In the genomic region with DNA sequence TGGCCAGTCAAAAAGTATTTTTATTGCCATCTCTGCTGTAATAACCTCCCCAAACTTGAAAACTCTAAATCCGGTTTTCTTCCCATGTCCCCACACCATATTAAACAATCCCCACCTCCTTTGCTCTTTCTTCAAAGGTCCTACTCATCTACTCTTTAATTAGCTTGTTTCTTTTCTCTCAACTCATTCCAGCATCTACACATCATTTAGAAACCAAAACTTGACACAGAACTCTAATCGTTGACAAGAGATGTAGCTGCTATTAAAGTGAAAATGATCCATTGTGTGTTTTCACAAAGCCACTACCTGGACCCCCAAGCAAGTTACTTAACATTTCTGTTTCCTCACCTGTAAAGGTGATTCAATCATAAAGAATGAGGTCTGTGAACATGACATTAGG, we compare ENCODE assay signal across 24 cellular contexts.
DNase-seq lines count a peak whose midpoint lies in the region; ATAC-seq and TF ChIP-seq lines count a peak whose summit lies in the region.
"Had no signal": no experiment of that assay in that cellular context is flagged by ENCODE, and none has a peak within 500 bp of the region (broad histone marks: within the 10 kb centered on the region; RNA-seq: fewer than 3 reads in every experiment).

No MANE protein-coding gene starts in this region.

- H3K27me3 ChIP-seq in left ventricle myocardium inferior (ENCODE audit: low read depth): no peaks in the 10 kb centered on the region
- peaks cover 0 to 4% (median 0%) of the 10 kb centered on the region in 4 donors for H3K27me3 ChIP-seq in esophagus squamous epithelium
- no peaks in the 10 kb centered on the region for H3K27me3 ChIP-seq in vagina

- H3K4me1 ChIP-seq in left ventricle myocardium inferior: peaks cover 33% of the 10 kb centered on the region
- H3K4me1 ChIP-seq in esophagus squamous epithelium: peaks cover 0 to 41% (median 16%) of the 10 kb centered on the region in 3 donors
- peaks cover 57% of the 10 kb centered on the region for H3K4me1 ChIP-seq in vagina
- H3K4me1 ChIP-seq: A549 had no signal

- intact Hi-C loops in left ventricle myocardium inferior (cut with micrococcal nuclease) (no loop called here), left ventricle myocardium superior (cut with micrococcal nuclease) (no loop called here), esophagus squamous epithelium (cut with DNase I) (no loop called here), vagina (cut with DNase I) (no loop called here)

- H3K27ac ChIP-seq in left ventricle myocardium inferior (replicated peaks) (peak overlapping the region; percentile 74), esophagus squamous epithelium (peak overlapping the region; percentile 14 to 82 (median 71)), vagina (peak overlapping the region; percentile 73)
- H3K27ac ChIP-seq: A549 had no signal

- H3K9me3 ChIP-seq in left ventricle myocardium inferior (replicated peaks) (no peaks in the 10 kb centered on the region), esophagus squamous epithelium (no peaks in the 10 kb centered on the region), vagina (no peaks in the 10 kb centered on the region)
- H3K9me3 ChIP-seq: A549 had no signal

- ATAC-seq in left ventricle myocardium superior (no peak), HG02973 (IDR thresholded peaks at IDR 0.05; ENCODE audit: unreplicated experiment) (peak; percentile 59), HG03469 (IDR thresholded peaks at IDR 0.05; ENCODE audit: unreplicated experiment) (no peak)
- ATAC-seq: A549; activated CD4-positive, alpha-beta T cell treated with anti-CD3 and anti-CD28 coated beads for 36 hours; esophagus mucosa; K562; natural killer cell; PC-3 had no signal

- no peak for DNase-seq in left ventricle myocardium inferior
- no peak for DNase-seq in left ventricle myocardium superior
- DNase-seq in esophagus squamous epithelium (lab: John Stamatoyannopoulos, UW): no peak
- DNase-seq in vagina (ENCODE audit: extremely low spot score in 2 of 2): no peak
- no peak for DNase-seq in HT-29 (ENCODE audit: low spot score)
- no peak for DNase-seq in ureter (ENCODE audit: low spot score)
- DNase-seq: activated CD4-positive, alpha-beta T cell treated with anti-CD3 and anti-CD28 coated beads for 36 hours; activated T-cell treated with anti-CD3 and anti-CD28 coated beads, Interleukin-2, amount 50 U/mL, for 72 hours; cerebellar nuclear complex; COR-L47; DND-41; effector CD8-positive, alpha-beta T cell; kidney glomerular epithelial cell; natural killer cell; NCI-H1694; NCI-H748 treated with DMSO at 0.1 percent for 48 hours; PC-3; SIG-M5; stimulated activated naive CD4-positive, alpha-beta T cell had no signal

- 47 to 49% methylated on average over 2 of the region's 2 CpGs for WGBS in esophagus squamous epithelium, 2 donors

- no peak for TF ChIP-seq CTCF in left ventricle myocardium inferior (IDR thresholded peaks at IDR 0.05; ENCODE audit: borderline replicate concordance)
- TF ChIP-seq CTCF in esophagus squamous epithelium (IDR thresholded peaks at IDR 0.05): no peak
- TF ChIP-seq CTCF in vagina (IDR thresholded peaks at IDR 0.05): no peak

- TF ChIP-seq POLR2A in esophagus squamous epithelium (IDR thresholded peaks at IDR 0.05) (no peak), vagina (IDR thresholded peaks at IDR 0.05) (no peak)

- H3K36me3 ChIP-seq in left ventricle myocardium inferior: no peaks in the 10 kb centered on the region
- no peaks in the 10 kb centered on the region for H3K36me3 ChIP-seq in esophagus squamous epithelium
- H3K36me3 ChIP-seq in vagina: no peaks in the 10 kb centered on the region

- no peak overlapping the region for H3K4me3 ChIP-seq in left ventricle myocardium inferior
- H3K4me3 ChIP-seq in esophagus squamous epithelium: no peak overlapping the region
- no peak overlapping the region for H3K4me3 ChIP-seq in vagina
- H3K4me3 ChIP-seq: A549, K562 had no signal
